Comparison of ENCODE assay signal across 18 cellular contexts in genomic region chr1:36761073-36761472, GRCh38.
"Had no signal": no experiment of that assay in that cellular context is flagged by ENCODE, and none has a peak within 500 bp of the region (broad histone marks: within the 10 kb centered on the region; RNA-seq: fewer than 3 reads in every experiment).

No MANE protein-coding gene starts in this region.

- H3K27me3 ChIP-seq: brain microvascular endothelial cell, right atrium auricular region, tibial nerve had no signal

- H3K36me3 ChIP-seq: brain microvascular endothelial cell, esophagus squamous epithelium, heart right ventricle, right atrium auricular region, tibial nerve had no signal

- FAIRE-seq: urothelium cell line had no signal

- H3K4me3 ChIP-seq: esophagus squamous epithelium, heart right ventricle, right atrium auricular region, tibial nerve had no signal

- H3K27ac ChIP-seq: brain microvascular endothelial cell, esophagus squamous epithelium, heart right ventricle, right atrium auricular region, tibial nerve had no signal

- DNase-seq: activated CD4-positive, alpha-beta T cell treated with anti-CD3 and anti-CD28 coated beads, Interleukin-2, amount 10 ng/mL, durations not matched to agents 7 days and 5 days; activated CD8-positive, alpha-beta memory T cell treated with anti-CD3 and anti-CD28 coated beads, Interleukin-2, amount 50 U/mL, for 4 hours; activated CD8-positive, alpha-beta T cell treated with anti-CD3 and anti-CD28 coated beads, Interleukin-2, amount 10 ng/mL, durations not matched to agents 7 days and 5 days; activated effector memory CD4-positive, alpha-beta T cell treated with Interleukin-2 at 50 U/mL for 16 hours; activated naive CD4-positive, alpha-beta T cell treated with anti-CD3 and anti-CD28 coated beads, Interleukin-2, amount 50 U/mL, for 16 hours; activated T-cell treated with anti-CD3 and anti-CD28 coated beads, Interleukin-2, amount 50 U/mL, for 48 hours; brain microvascular endothelial cell; cortex of kidney; effector CD8-positive, alpha-beta T cell; esophagus squamous epithelium; heart right ventricle; immature natural killer cell; nucleus accumbens; stimulated activated naive CD8-positive, alpha-beta T cell treated with anti-CD3 and anti-CD28 coated beads, Interleukin-15, Interleukin-2, amounts not matched to agents 100 U/mL and 50 U/mL, for 24 hours; substantia nigra had no signal

- ATAC-seq: activated CD8-positive, alpha-beta T cell treated with anti-CD3 and anti-CD28 coated beads, Interleukin-2, amount 10 ng/mL, durations not matched to agents 7 days and 5 days; heart right ventricle; stimulated activated naive CD8-positive, alpha-beta T cell treated with anti-CD3 and anti-CD28 coated beads, Interleukin-15, Interleukin-2, amounts not matched to agents 100 U/mL and 50 U/mL, for 24 hours had no signal

- H3K4me1 ChIP-seq: esophagus squamous epithelium, heart right ventricle, right atrium auricular region, tibial nerve had no signal

- H3K9me3 ChIP-seq: esophagus squamous epithelium had no signal
